ENCODE assay signal across 9 cellular contexts in the genomic region with DNA sequence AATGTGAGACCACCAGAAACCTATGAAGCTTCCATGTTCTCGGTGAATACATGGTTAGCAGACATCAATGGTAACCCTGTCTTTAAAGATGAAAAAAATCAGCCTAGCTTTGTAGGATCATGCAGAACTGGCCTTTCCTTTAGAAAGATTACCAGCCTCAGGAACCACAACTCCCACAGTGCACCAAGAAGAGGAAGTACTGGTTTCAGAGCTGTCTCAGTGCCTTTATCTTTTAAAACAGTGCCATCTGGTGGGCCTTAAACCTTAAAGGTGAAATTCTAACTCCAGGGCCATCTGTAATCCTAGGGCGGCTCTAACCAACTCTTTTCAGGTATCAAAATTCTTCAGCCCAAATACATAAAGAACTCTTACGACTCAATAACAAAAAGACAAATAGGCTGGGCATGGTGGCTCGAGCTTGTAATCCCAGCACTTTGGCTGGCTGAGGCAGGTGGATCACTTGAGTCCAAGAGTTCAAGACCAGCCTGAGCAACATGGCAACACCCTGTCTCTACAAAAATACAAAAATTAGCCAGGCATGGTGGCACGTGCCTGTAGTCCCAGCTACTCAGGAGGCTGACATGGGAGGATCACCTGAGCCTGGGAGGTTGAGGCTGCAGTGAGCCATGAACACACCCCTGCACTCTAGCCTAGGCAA. TPM values are rescaled to one million over a fixed set of nuclear protein-coding genes. Genes with fewer than 3 reads are reported as not detected.
A peak's percentile ranks its signal among the peaks of the same experiment; 100 is the strongest.
DNase-seq lines count a peak whose midpoint lies in the region; ATAC-seq and TF ChIP-seq lines count a peak whose summit lies in the region.
"Had no signal": no experiment of that assay in that cellular context is flagged by ENCODE, and none has a peak within 500 bp of the region (broad histone marks: within the 10 kb centered on the region; RNA-seq: fewer than 3 reads in every experiment).

No MANE protein-coding gene starts in this region.

- no peaks in the 10 kb centered on the region for H3K9me3 Mint-ChIP-seq in chondrocyte (ENCODE audit: low read depth)
- H3K9me3 Mint-ChIP-seq in stimulated activated effector memory CD8-positive, alpha-beta T cell treated with anti-CD3 and anti-CD28 coated beads, Interleukin-12 subunit alpha, Interleukin-12 subunit beta, amount 100 ng/mL, for 72 hours = no peaks in the 10 kb centered on the region

- peak; percentile 80 for TF ChIP-seq CTCF in 22Rv1 (IDR thresholded peaks at IDR 0.05)
- TF ChIP-seq CTCF in GM12865 (IDR thresholded peaks at IDR 0.05; ENCODE audit: insufficient read depth, low read depth, low read length, missing control alignments) = peak; percentile 50
- peak; percentile 88 for TF ChIP-seq CTCF in chondrocyte (IDR thresholded peaks at IDR 0.05)

- H3K36me3 Mint-ChIP-seq in T-helper 17 cell (ENCODE audit: low read depth) (no peaks in the 10 kb centered on the region), chondrocyte (ENCODE audit: low read depth) (no peaks in the 10 kb centered on the region)
- H3K36me3 Mint-ChIP-seq in stimulated activated effector memory CD8-positive, alpha-beta T cell treated with anti-CD3 and anti-CD28 coated beads, Interleukin-12 subunit alpha, Interleukin-12 subunit beta, amount 100 ng/mL, for 72 hours = peaks cover 13% of the 10 kb centered on the region

- H3K4me3 ChIP-seq in GM12865 (ENCODE audit: low read depth, low read length) = no peak overlapping the region
- H3K4me3 ChIP-seq: skin epidermis had no signal

- H3K27ac ChIP-seq in 22Rv1 = no peak overlapping the region

- DNase-seq in GM12865 (ENCODE audit: low read depth) = peak; percentile 89
- peak; percentile 56 to 77 for DNase-seq in NCI-H2081 (lab: John Stamatoyannopoulos, UW)
- peak in 1 of 3 donors; percentile 27 for DNase-seq in T-helper 17 cell
- no peak for DNase-seq in chondrocyte (ENCODE audit: low spot score)
- peak; percentile 93 for DNase-seq in left kidney (ENCODE audit: low read depth, low spot score)
- DNase-seq in stimulated activated effector memory CD8-positive, alpha-beta T cell treated with anti-CD3 and anti-CD28 coated beads, Interleukin-12 subunit alpha, Interleukin-12 subunit beta, amount 100 ng/mL, for 72 hours (ENCODE audit: low spot score in 2 of 2) = peak in 1 of 2 donors; percentile 62

- peak overlapping the region; percentile 72 for H3K27ac Mint-ChIP-seq in T-helper 17 cell
- no peak overlapping the region for H3K27ac Mint-ChIP-seq in chondrocyte (ENCODE audit: unreplicated experiment)
- H3K27ac Mint-ChIP-seq in stimulated activated effector memory CD8-positive, alpha-beta T cell treated with anti-CD3 and anti-CD28 coated beads, Interleukin-12 subunit alpha, Interleukin-12 subunit beta, amount 100 ng/mL, for 72 hours = no peak overlapping the region

- H3K4me3 Mint-ChIP-seq in T-helper 17 cell = no peak overlapping the region
- no peak overlapping the region for H3K4me3 Mint-ChIP-seq in chondrocyte (ENCODE audit: unreplicated experiment)
- no peak overlapping the region for H3K4me3 Mint-ChIP-seq in stimulated activated effector memory CD8-positive, alpha-beta T cell treated with anti-CD3 and anti-CD28 coated beads, Interleukin-12 subunit alpha, Interleukin-12 subunit beta, amount 100 ng/mL, for 72 hours

- H3K9me3 ChIP-seq in T-helper 17 cell (ENCODE audit: control insufficient read depth, low read length, poor library complexity, severe bottlenecking) = no peaks in the 10 kb centered on the region

- ATAC-seq in HG02870 (IDR thresholded peaks at IDR 0.05; ENCODE audit: unreplicated experiment) (peak; percentile 43), T-helper 17 cell (peak; percentile 96)
- ATAC-seq in stimulated activated effector memory CD8-positive, alpha-beta T cell treated with anti-CD3 and anti-CD28 coated beads, Interleukin-12 subunit alpha, Interleukin-12 subunit beta, amount 100 ng/mL, for 72 hours = peak; percentile 75

- H3K27me3 Mint-ChIP-seq in T-helper 17 cell (no peaks in the 10 kb centered on the region), chondrocyte (ENCODE audit: low read depth) (no peaks in the 10 kb centered on the region)

- H3K4me1 Mint-ChIP-seq in T-helper 17 cell (peaks cover 20% of the 10 kb centered on the region), chondrocyte (ENCODE audit: low read depth) (peaks cover 20% of the 10 kb centered on the region)
- H3K4me1 Mint-ChIP-seq in stimulated activated effector memory CD8-positive, alpha-beta T cell treated with anti-CD3 and anti-CD28 coated beads, Interleukin-12 subunit alpha, Interleukin-12 subunit beta, amount 100 ng/mL, for 72 hours = peaks cover 35% of the 10 kb centered on the region

RNA-seq across cellular contexts. Expression of a gene that starts 5.4 kb away (rescaled TPM):
- total RNA-seq in T-helper 17 cell (10 to 100 TPM; 24.3 to 26.7 TPM), chondrocyte (18.0 to 19.3 TPM (median 18.4 TPM) in 3 replicates)

RNA-seq across cellular contexts. Expression of a gene that starts 5.6 kb away (rescaled TPM):
- 1 to 10 TPM; 6.7 to 7.8 TPM for total RNA-seq in T-helper 17 cell
- 9.7 to 10.5 TPM (median 9.8 TPM) in 3 replicates for total RNA-seq in chondrocyte

RNA-seq across cellular contexts. Expression of a gene that starts 54.2 kb away (rescaled TPM):
- total RNA-seq in T-helper 17 cell (10 to 100 TPM; 43.6 to 52.3 TPM), chondrocyte (23.8 to 40.6 TPM (median 24.6 TPM) in 3 replicates)

Comparison
In these comparisons a context has a peak if more than half of its experiments do, and no peak if none do; other contexts are left out.
1. ATAC-seq: peak in every context shown above with its lines; median percentile 96 in T-helper 17 cell; 75 in stimulated activated effector memory CD8-positive, alpha-beta T cell treated with anti-CD3 and anti-CD28 coated beads, Interleukin-12 subunit alpha, Interleukin-12 subunit beta, amount 100 ng/mL, for 72 hours; 43 in HG02870.